In genomic region chr7:98178762-98179490, GRCh38 we compare ENCODE assay signal across 1 cellular context.
TF ChIP-seq lines count a peak whose summit lies in the region.

No MANE protein-coding gene starts in this region.

TF ChIP-seq in GM23338, 12 proteins besides CTCF, POLR2A, EP300 and RAD21 (continued from another document):
- no peak for TF ChIP-seq ZNF462 (CRISPR knock-in tag; IDR thresholded peaks at IDR 0.05)
- no peak for TF ChIP-seq ZNF331 (CRISPR knock-in tag; IDR thresholded peaks at IDR 0.05; ENCODE audit: low read depth)
- no peak for TF ChIP-seq NANOG (IDR thresholded peaks at IDR 0.05; ENCODE audit: borderline replicate concordance)
- TF ChIP-seq EZH2phosphoT487 (IDR thresholded peaks at IDR 0.05; ENCODE audit: unreplicated experiment): no peak
- TF ChIP-seq CREB1 (CRISPR knock-in tag; IDR thresholded peaks at IDR 0.05; ENCODE audit: low read depth): no peak
- TF ChIP-seq JUNB (IDR thresholded peaks at IDR 0.05; ENCODE audit: unreplicated experiment): no peak
- no peak for TF ChIP-seq REST (IDR thresholded peaks at IDR 0.05; ENCODE audit: unreplicated experiment)
- no peak for TF ChIP-seq ZNF114 (CRISPR knock-in tag; IDR thresholded peaks at IDR 0.05)
TF ChIP-seq in GM23338: peak in this region for 0.
